18 cellular contexts compared by ENCODE assay signal in the genomic region with DNA sequence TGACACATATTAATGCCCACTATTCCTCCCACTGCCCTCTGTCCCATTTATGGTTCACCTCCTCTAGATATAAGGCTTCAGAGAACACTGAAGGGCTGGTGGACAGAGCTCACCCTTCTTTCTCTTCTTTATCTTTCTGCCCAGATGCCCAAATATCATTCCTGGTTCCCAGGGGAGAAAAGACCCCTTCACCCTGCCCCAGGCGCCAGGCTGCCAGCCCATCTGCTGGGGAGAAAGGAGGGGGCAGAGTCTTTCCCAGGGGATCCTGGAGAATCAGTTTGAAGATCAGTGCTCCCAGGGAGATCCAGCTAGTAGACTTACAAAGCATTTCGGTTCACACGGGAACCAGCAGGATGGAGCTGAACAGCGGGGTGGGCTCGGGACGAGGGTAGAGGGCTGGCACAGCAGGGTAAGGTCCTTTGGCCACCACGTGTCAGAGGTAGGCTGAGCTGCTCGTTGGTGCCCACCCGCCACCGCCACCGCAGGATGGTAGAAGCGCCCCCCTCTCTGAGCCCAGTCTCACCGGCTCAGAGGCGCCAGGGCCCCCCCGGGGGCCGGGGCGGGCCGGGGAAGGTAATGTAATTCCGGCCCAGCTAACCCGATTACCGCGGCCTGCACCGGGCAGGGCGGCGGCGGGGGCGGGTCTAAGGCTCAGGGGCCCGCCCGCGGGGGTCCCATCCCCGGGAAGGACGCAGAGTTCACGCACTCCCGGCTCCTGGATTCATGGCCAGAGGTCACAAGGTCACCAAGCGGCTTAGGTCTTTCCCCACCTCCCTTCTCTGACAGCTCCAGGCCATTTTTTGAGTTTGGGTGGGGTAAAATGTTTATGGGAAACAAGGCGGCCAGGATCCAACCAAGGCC. TPM values are rescaled to one million over a fixed set of nuclear protein-coding genes. Genes with fewer than 3 reads are reported as not detected.
A peak's percentile ranks its signal among the peaks of the same experiment; 100 is the strongest.
DNase-seq lines count a peak whose midpoint lies in the region; ATAC-seq, FAIRE-seq and TF ChIP-seq lines count a peak whose summit lies in the region.
"Had no signal": no experiment of that assay in that cellular context is flagged by ENCODE, and none has a peak within 500 bp of the region (broad histone marks: within the 10 kb centered on the region; RNA-seq: fewer than 3 reads in every experiment).

No MANE protein-coding gene starts in this region.

- H4K20me1 ChIP-seq in endothelial cell of umbilical vein (replicated peaks; ENCODE audit: control insufficient read depth, extremely low read depth, insufficient read depth, low read length): no peaks in the 10 kb centered on the region

- H3K4me2 ChIP-seq in endothelial cell of umbilical vein (ENCODE audit: insufficient read depth, low read length): no peak overlapping the region

- H3K36me3 Mint-ChIP-seq in activated T-cell treated with anti-CD3 and anti-CD28 coated beads, Interleukin-2, amount 50 U/mL, for 4 hours (ENCODE audit: insufficient read depth): no peaks in the 10 kb centered on the region
- no peaks in the 10 kb centered on the region for H3K36me3 Mint-ChIP-seq in MCF 10A (ENCODE audit: insufficient read depth, unreplicated experiment)

- BruUV-seq in endothelial cell of umbilical vein (replicated peaks; lab: Mats Ljungman, UMichigan) (no TSS peak), MCF 10A (replicated peaks; lab: Mats Ljungman, UMichigan) (no TSS peak)

- H2AFZ ChIP-seq in endothelial cell of umbilical vein (ENCODE audit: low read depth, low read length): no peak overlapping the region

- peaks cover 59% of the 10 kb centered on the region for H3K27me3 Mint-ChIP-seq in activated T-cell treated with anti-CD3 and anti-CD28 coated beads, Interleukin-2, amount 50 U/mL, for 4 hours (ENCODE audit: low read depth)
- H3K27me3 Mint-ChIP-seq in MCF 10A (ENCODE audit: insufficient read depth, unreplicated experiment): no peaks in the 10 kb centered on the region

- peaks cover 75 to 95% of the 10 kb centered on the region in 2 experiments for H3K27me3 ChIP-seq in endothelial cell of umbilical vein (ENCODE audit: control insufficient read depth in 2 of 2, insufficient read depth in 2 of 2, low read length in 2 of 2)
- peaks cover 23 to 82% (median 73%) of the 10 kb centered on the region in 7 donors for H3K27me3 ChIP-seq in spleen (replicated peaks in 1 of 7)

- H3K27ac ChIP-seq in endothelial cell of umbilical vein (ENCODE audit: insufficient read depth, low read depth, low read length) (no peak overlapping the region), spleen (no peak overlapping the region)
- H3K27ac ChIP-seq: foreskin keratinocyte, prostate gland, SK-N-MC had no signal

- no peak overlapping the region for H3K4me3 ChIP-seq in endothelial cell of umbilical vein (replicated peaks in 1 of 3; ENCODE audit: insufficient read depth in 1 of 3, low read depth in 1 of 3, low read length in 3 of 3)
- peak overlapping the region in 1 of 8 donors; percentile 71 for H3K4me3 ChIP-seq in spleen
- H3K4me3 ChIP-seq: prostate gland had no signal

- no peaks in the 10 kb centered on the region for H3K9me1 ChIP-seq in endothelial cell of umbilical vein (replicated peaks; ENCODE audit: control insufficient read depth, extremely low read depth, insufficient read depth, low read length)

- no peak for TF ChIP-seq CTCF in endothelial cell of umbilical vein (IDR thresholded peaks at IDR 0.05; ENCODE audit: extremely low read depth in 1 of 2, insufficient read depth in 1 of 2, low read depth in 1 of 2, low read length in 2 of 2)
- TF ChIP-seq CTCF in spleen (IDR thresholded peaks at IDR 0.05 in 8 of 11, conservative IDR thresholded peaks at IDR 0.05 in 3 of 11): no peak
- no peak for TF ChIP-seq CTCF in MCF 10A (IDR thresholded peaks at IDR 0.05; ENCODE audit: unreplicated experiment)

- dilution Hi-C loops in endothelial cell of umbilical vein (cut with MboI; ENCODE audit: extremely low pct_ligation_motif_present, low sequenced_read_pairs): no loop called here

- POLR2A ChIA-PET in endothelial cell of umbilical vein (lab: Charles Lee) (no interaction called here), MCF 10A (lab: Yijun Ruan, JAX) (interaction anchor here (0.7 to 1.2 kb wide), 4 partner anchors 10 to 17 kb away, joined by 3 to 4 read pairs (median 4); partner anchors contain the start of genes AUP1, DQX1 and HTRA2)

- ATAC-seq in activated T-cell treated with anti-CD3 and anti-CD28 coated beads, Interleukin-2, amount 50 U/mL, for 4 hours: no peak
- no peak for ATAC-seq in HG02938 (IDR thresholded peaks at IDR 0.05; ENCODE audit: unreplicated experiment)
- ATAC-seq: foreskin keratinocyte had no signal

- no peak for DNase-seq in activated T-cell treated with anti-CD3 and anti-CD28 coated beads, Interleukin-2, amount 50 U/mL, for 4 hours
- no peak for DNase-seq in activated T-cell treated with anti-CD3 and anti-CD28 coated beads, Interleukin-2, amount 50 U/mL, for 48 hours
- DNase-seq in NCI-H82 treated with DMSO at 0.1 percent for 48 hours (lab: John Stamatoyannopoulos, UW; ENCODE audit: unreplicated experiment) (peak; percentile 86), endothelial cell of umbilical vein (ENCODE audit: low read depth, low spot score) (no peak), spleen (peak; percentile 72), MCF 10A (ENCODE audit: unreplicated experiment) (no peak), activated gamma-delta T cell (lab: John Stamatoyannopoulos, UW) (no peak)
- DNase-seq: activated T-cell treated with anti-CD3 and anti-CD28 coated beads for 4 hours; foreskin keratinocyte; Karpas-422; kidney glomerular epithelial cell; NCI-H1694; NK-92 treated with Interleukin-12 subunit alpha and Interleukin-12 subunit beta, amount 100 ng/mL, for 24 hours; stimulated activated CD4-positive, alpha-beta T cell treated with anti-CD3 and anti-CD28 coated beads, Interleukin-1b, Interleukin-23, amount 100 ng/mL, for 48 hours had no signal

- intact Hi-C loops in endothelial cell of umbilical vein (cut with micrococcal nuclease): no loop called here
- intact Hi-C loops in spleen (cut with DNase I; ENCODE audit: low total_unique reads): no loop called here
- intact Hi-C loops in MCF 10A (cut with micrococcal nuclease): no loop called here

- 10 to 27% (median 11%) methylated on average over 18 to 36 of the region's 36 CpGs for WGBS in spleen, 5 donors

- no peaks in the 10 kb centered on the region for H3K9me3 ChIP-seq in endothelial cell of umbilical vein (replicated peaks; ENCODE audit: control insufficient read depth, insufficient read depth, low read length)
- no peaks in the 10 kb centered on the region for H3K9me3 ChIP-seq in spleen
- H3K9me3 ChIP-seq: prostate gland had no signal

- H3K9me3 Mint-ChIP-seq in activated T-cell treated with anti-CD3 and anti-CD28 coated beads, Interleukin-2, amount 50 U/mL, for 4 hours: no peaks in the 10 kb centered on the region
- H3K9me3 Mint-ChIP-seq in MCF 10A (ENCODE audit: unreplicated experiment): no peaks in the 10 kb centered on the region

- TF ChIP-seq POLR2A in endothelial cell of umbilical vein (IDR thresholded peaks at IDR 0.05; ENCODE audit: low read depth, low read length) (no peak), spleen (IDR thresholded peaks at IDR 0.05) (no peak)

- no peak for FAIRE-seq in endothelial cell of umbilical vein (lab: Jason Lieb, UNC)

- H3K36me3 ChIP-seq in endothelial cell of umbilical vein (ENCODE audit: control insufficient read depth in 2 of 2, extremely low read depth in 1 of 2, insufficient read depth in 2 of 2, low read length in 2 of 2) (no peaks in the 10 kb centered on the region), spleen (no peaks in the 10 kb centered on the region)
- H3K36me3 ChIP-seq: prostate gland had no signal

- H3K79me2 ChIP-seq in endothelial cell of umbilical vein (ENCODE audit: control insufficient read depth, insufficient read depth, low read length): no peaks in the 10 kb centered on the region

- CTCF ChIA-PET in endothelial cell of umbilical vein (lab: Charles Lee) (no interaction called here), MCF 10A (lab: Yijun Ruan, JAX) (interaction anchor here (0.8 kb wide), 1 partner anchor 40 kb away, joined by 3 read pairs; the partner anchor contains the start of gene MRPL53)

- no peak overlapping the region for H3K9ac ChIP-seq in endothelial cell of umbilical vein (replicated peaks; ENCODE audit: extremely low read depth, insufficient read depth, low read length)

- H3K4me1 ChIP-seq in endothelial cell of umbilical vein (ENCODE audit: control insufficient read depth, extremely low read depth, insufficient read depth, low read length) (peaks cover 11% of the 10 kb centered on the region), spleen (peaks cover 20 to 48% (median 42%) of the 10 kb centered on the region in 6 donors)

- H3K27ac Mint-ChIP-seq in MCF 10A (ENCODE audit: low read depth, unreplicated experiment): no peak overlapping the region

- peaks cover 29% of the 10 kb centered on the region for H3K4me1 Mint-ChIP-seq in activated T-cell treated with anti-CD3 and anti-CD28 coated beads, Interleukin-2, amount 50 U/mL, for 4 hours (ENCODE audit: low read depth)
- H3K4me1 Mint-ChIP-seq in MCF 10A (ENCODE audit: insufficient read depth, unreplicated experiment): peaks cover 8% of the 10 kb centered on the region

- H3K4me3 Mint-ChIP-seq in activated T-cell treated with anti-CD3 and anti-CD28 coated beads, Interleukin-2, amount 50 U/mL, for 4 hours: peak overlapping the region; percentile 16
- H3K4me3 Mint-ChIP-seq in MCF 10A (ENCODE audit: unreplicated experiment): no peak overlapping the region

RNA-seq across cellular contexts. Expression of gene TLX2, which starts 1.3 kb away (rescaled TPM):
- total RNA-seq in activated T-cell treated with anti-CD3 and anti-CD28 coated beads, Interleukin-2, amount 50 U/mL, for 4 hours: not detected
- not detected in 2 replicates for total RNA-seq in endothelial cell of umbilical vein
- not detected in 2 replicates for polyA plus RNA-seq in endothelial cell of umbilical vein
- polyA plus RNA-seq in endothelial cell of umbilical vein (2011; cell fraction: cytosol; rRNA removed): not detected in 2 replicates
- not detected in 2 replicates for polyA plus RNA-seq in endothelial cell of umbilical vein (2011; cell fraction: nucleus; rRNA removed)
- polyA plus RNA-seq in endothelial cell of umbilical vein (2012): not detected in 2 replicates
- polyA minus RNA-seq in endothelial cell of umbilical vein: not detected in 2 replicates
- polyA minus RNA-seq in endothelial cell of umbilical vein (2011; cell fraction: cytosol; rRNA and poly(A)+ RNA removed): not detected
- not detected in 2 replicates for polyA minus RNA-seq in endothelial cell of umbilical vein (2011; cell fraction: nucleus; rRNA and poly(A)+ RNA removed)
- total RNA-seq in spleen: not detected
- polyA plus RNA-seq in spleen: under 1 TPM in 2 of 3 donors, not detected in 1; 0.04 to 0.05 TPM
- total RNA-seq in MCF 10A (2022): not detected in 2 replicates
- total RNA-seq: aorta, foreskin keratinocyte had no signal
- polyA plus RNA-seq: aorta had no signal

RNA-seq across cellular contexts. Expression of gene PCGF1, which starts 5.5 kb away (rescaled TPM):
- total RNA-seq in activated T-cell treated with anti-CD3 and anti-CD28 coated beads, Interleukin-2, amount 50 U/mL, for 4 hours: 10 to 100 TPM; 21.7 to 32.4 (median 28.8) TPM
- total RNA-seq in endothelial cell of umbilical vein (17.4 and 21.0 TPM in 2 replicates), spleen (10 to 100 TPM; 12.7 to 20.4 (median 14.7) TPM), MCF 10A (2022) (37.5 and 41.6 TPM in 2 replicates)
- polyA plus RNA-seq in endothelial cell of umbilical vein (17.4 and 19.2 TPM in 2 replicates), spleen (10 to 100 TPM in 2 of 3 donors, 1 to 10 TPM in 1; 9.6 to 11.8 (median 11.6) TPM)
- polyA plus RNA-seq in endothelial cell of umbilical vein (2011; cell fraction: cytosol; rRNA removed): 16.5 and 22.5 TPM in 2 replicates
- 26.3 and 54.0 TPM in 2 replicates for polyA plus RNA-seq in endothelial cell of umbilical vein (2011; cell fraction: nucleus; rRNA removed)
- polyA plus RNA-seq in endothelial cell of umbilical vein (2012): 11.9 and 13.2 TPM in 2 replicates
- polyA minus RNA-seq in endothelial cell of umbilical vein: 23.0 and 29.1 TPM in 2 replicates
- 17.8 TPM for polyA minus RNA-seq in endothelial cell of umbilical vein (2011; cell fraction: cytosol; rRNA and poly(A)+ RNA removed)
- polyA minus RNA-seq in endothelial cell of umbilical vein (2011; cell fraction: nucleus; rRNA and poly(A)+ RNA removed): 8.8 and 10.1 TPM in 2 replicates

RNA-seq across cellular contexts. Expression of gene DQX1, which starts 13.1 kb away (rescaled TPM):
- total RNA-seq in activated T-cell treated with anti-CD3 and anti-CD28 coated beads, Interleukin-2, amount 50 U/mL, for 4 hours: under 1 TPM; 0.28 to 0.34 (median 0.30) TPM
- total RNA-seq in endothelial cell of umbilical vein: 0.44 and 0.69 TPM in 2 replicates
- polyA plus RNA-seq in endothelial cell of umbilical vein: 0.03 and 0.06 TPM in 2 replicates
- polyA plus RNA-seq in endothelial cell of umbilical vein (2011; cell fraction: cytosol; rRNA removed): 0.13 TPM in 1 of 2 replicates, not detected in the other
- 1.2 TPM in 2 replicates for polyA plus RNA-seq in endothelial cell of umbilical vein (2011; cell fraction: nucleus; rRNA removed)
- polyA plus RNA-seq in endothelial cell of umbilical vein (2012): not detected in 2 replicates
- not detected in 2 replicates for polyA minus RNA-seq in endothelial cell of umbilical vein
- not detected for polyA minus RNA-seq in endothelial cell of umbilical vein (2011; cell fraction: cytosol; rRNA and poly(A)+ RNA removed)
- 0.19 TPM in 1 of 2 replicates, not detected in the other for polyA minus RNA-seq in endothelial cell of umbilical vein (2011; cell fraction: nucleus; rRNA and poly(A)+ RNA removed)
- total RNA-seq in spleen: under 1 TPM in 5 of 7 donors, not detected in 2; 0.24 to 0.52 (median 0.43) TPM
- polyA plus RNA-seq in spleen: under 1 TPM; 0.09 to 0.22 (median 0.11) TPM
- 4.3 and 4.7 TPM in 2 replicates for total RNA-seq in MCF 10A (2022)
- total RNA-seq: prostate gland had no signal

RNA-seq across cellular contexts. Expression of gene LBX2, which starts 13.6 kb away (rescaled TPM):
- under 1 TPM in 2 of 3 donors, not detected in 1; 0.22 to 0.24 TPM for total RNA-seq in activated T-cell treated with anti-CD3 and anti-CD28 coated beads, Interleukin-2, amount 50 U/mL, for 4 hours
- total RNA-seq in endothelial cell of umbilical vein (3.8 and 4.3 TPM in 2 replicates), spleen (1 to 10 TPM in 3 of 7 donors, under 1 TPM in 4; 0.52 to 2.7 (median 0.89) TPM), MCF 10A (2022) (not detected in 2 replicates)
- polyA plus RNA-seq in endothelial cell of umbilical vein (2.8 and 4.0 TPM in 2 replicates), spleen (1 to 10 TPM in 1 of 3 donors, under 1 TPM in 2; 0.50 to 1.8 (median 0.93) TPM)
- 1.8 and 2.3 TPM in 2 replicates for polyA plus RNA-seq in endothelial cell of umbilical vein (2011; cell fraction: cytosol; rRNA removed)
- polyA plus RNA-seq in endothelial cell of umbilical vein (2011; cell fraction: nucleus; rRNA removed): 1.6 and 3.3 TPM in 2 replicates
- polyA plus RNA-seq in endothelial cell of umbilical vein (2012): 0.41 and 0.56 TPM in 2 replicates
- polyA minus RNA-seq in endothelial cell of umbilical vein: 0.27 and 0.68 TPM in 2 replicates
- polyA minus RNA-seq in endothelial cell of umbilical vein (2011; cell fraction: cytosol; rRNA and poly(A)+ RNA removed): not detected
- 0.43 and 1.3 TPM in 2 replicates for polyA minus RNA-seq in endothelial cell of umbilical vein (2011; cell fraction: nucleus; rRNA and poly(A)+ RNA removed)

RNA-seq across cellular contexts. Expression of gene AUP1, which starts 16.5 kb away (rescaled TPM):
- total RNA-seq in activated T-cell treated with anti-CD3 and anti-CD28 coated beads, Interleukin-2, amount 50 U/mL, for 4 hours: 100 to 1,000 TPM; 200 to 204 (median 203) TPM
- total RNA-seq in endothelial cell of umbilical vein: 103 and 109 TPM in 2 replicates
- 187 and 203 TPM in 2 replicates for polyA plus RNA-seq in endothelial cell of umbilical vein
- polyA plus RNA-seq in endothelial cell of umbilical vein (2011; cell fraction: cytosol; rRNA removed): 135 and 136 TPM in 2 replicates
- 688 and 725 TPM in 2 replicates for polyA plus RNA-seq in endothelial cell of umbilical vein (2011; cell fraction: nucleus; rRNA removed)
- polyA plus RNA-seq in endothelial cell of umbilical vein (2012): 94.6 and 97.7 TPM in 2 replicates
- polyA minus RNA-seq in endothelial cell of umbilical vein: 75.9 and 98.4 TPM in 2 replicates
- polyA minus RNA-seq in endothelial cell of umbilical vein (2011; cell fraction: cytosol; rRNA and poly(A)+ RNA removed): 117 TPM
- polyA minus RNA-seq in endothelial cell of umbilical vein (2011; cell fraction: nucleus; rRNA and poly(A)+ RNA removed): 108 and 112 TPM in 2 replicates
- 100 to 1,000 TPM; 107 to 182 (median 125) TPM for total RNA-seq in spleen
- 100 to 1,000 TPM; 140 to 226 (median 223) TPM for polyA plus RNA-seq in spleen
- 138 and 140 TPM in 2 replicates for total RNA-seq in MCF 10A (2022)

Comparison
In these comparisons a context has a peak if more than half of its experiments do, and no peak if none do; other contexts are left out.
1. DNase-seq: peak in NCI-H82 treated with DMSO at 0.1 percent for 48 hours (single experiment) and spleen (single experiment); none in activated T-cell treated with anti-CD3 and anti-CD28 coated beads, Interleukin-2, amount 50 U/mL, for 4 hours (single experiment), activated T-cell treated with anti-CD3 and anti-CD28 coated beads, Interleukin-2, amount 50 U/mL, for 48 hours (0 of 2), endothelial cell of umbilical vein (single experiment), MCF 10A (single experiment) and activated gamma-delta T cell (single experiment).